Comparison of ENCODE assay signal across 1 cellular context in genomic region chr4:89021678-89022077, GRCh38.
TF ChIP-seq lines count a peak whose summit lies in the region.

No MANE protein-coding gene starts in this region.

TF ChIP-seq in GM23338, 12 proteins besides CTCF, POLR2A, EP300 and RAD21 (continued from another document):
- no peak for TF ChIP-seq ZNF462 (CRISPR knock-in tag; IDR thresholded peaks at IDR 0.05)
- no peak for TF ChIP-seq EZH2 (IDR thresholded peaks at IDR 0.05; ENCODE audit: low read depth, unreplicated experiment)
- no peak for TF ChIP-seq POLR2AphosphoS5 (IDR thresholded peaks at IDR 0.05; ENCODE audit: low read depth)
- no peak for TF ChIP-seq ETS1 (IDR thresholded peaks at IDR 0.05)
- no peak for TF ChIP-seq CREB1 (CRISPR knock-in tag; IDR thresholded peaks at IDR 0.05; ENCODE audit: low read depth)
- TF ChIP-seq NANOG (IDR thresholded peaks at IDR 0.05; ENCODE audit: borderline replicate concordance): no peak
- TF ChIP-seq EZH2phosphoT487 (IDR thresholded peaks at IDR 0.05; ENCODE audit: unreplicated experiment): no peak
- TF ChIP-seq ZNF331 (CRISPR knock-in tag; IDR thresholded peaks at IDR 0.05; ENCODE audit: low read depth): no peak
- no peak for TF ChIP-seq JUNB (IDR thresholded peaks at IDR 0.05; ENCODE audit: unreplicated experiment)
- no peak for TF ChIP-seq ZNF114 (CRISPR knock-in tag; IDR thresholded peaks at IDR 0.05)
